28 cellular contexts compared by ENCODE assay signal in genomic region chr1:59937636-59938210, GRCh38. TPM values are rescaled to one million over a fixed set of nuclear protein-coding genes. Genes with fewer than 3 reads are reported as not detected.
"Had no signal": no experiment of that assay in that cellular context is flagged by ENCODE, and none has a peak within 500 bp of the region (broad histone marks: within the 10 kb centered on the region; RNA-seq: fewer than 3 reads in every experiment).

No MANE protein-coding gene starts in this region.

- H3K36me3 Mint-ChIP-seq: stimulated activated effector memory CD8-positive, alpha-beta T cell treated with anti-CD3 and anti-CD28 coated beads, Interleukin-12 subunit alpha, Interleukin-12 subunit beta, amount 100 ng/mL, for 72 hours; stimulated activated memory B cell treated with anti-CD40 and anti-IgM and Interleukin-4, amounts not matched to agents 10 μg/mL and 1 μg/mL and 100 μg/mL, for 72 hours; stimulated activated naive B cell treated with anti-CD40 and anti-IgM and Interleukin-4, amounts not matched to agents 10 μg/mL and 1 μg/mL and 100 μg/mL, for 72 hours; type B pancreatic cell had no signal

- H3K4me3 ChIP-seq: stomach, suprapubic skin, testis, thoracic aorta, thyroid gland, tibial artery, tibial nerve, transverse colon, upper lobe of left lung, upper lobe of right lung, uterus, vagina had no signal

- H3K27me3 ChIP-seq: stomach, suprapubic skin, testis, thyroid gland, transverse colon, upper lobe of left lung, upper lobe of right lung, uterus, vagina had no signal

- DNase-seq: stimulated activated CD4-positive, alpha-beta T cell treated with anti-CD3 and anti-CD28 coated beads, Interleukin-2, amount 100 ng/mL, for 48 hours; stimulated activated CD4-positive, alpha-beta T cell treated with anti-CD3 and anti-CD28 coated beads, Interleukin-4, amount 100 ng/mL, for 1 hour; stimulated activated CD4-positive, alpha-beta T cell treated with anti-CD3 and anti-CD28 coated beads, Interleukin-4, amount 100 ng/mL, for 24 hours; stimulated activated CD4-positive, alpha-beta T cell treated with anti-CD3 and anti-CD28 coated beads, Interleukin-4, amount 100 ng/mL, for 4 hours; stimulated activated CD8-positive, alpha-beta memory T cell treated with anti-CD3 and anti-CD28 coated beads, Interleukin-4, amount 100 ng/mL, for 48 hours; stimulated activated naive B cell treated with anti-CD40 and anti-IgM and Interleukin-4, amounts not matched to agents 10 μg/mL and 1 μg/mL and 100 μg/mL, for 72 hours; stimulated activated naive CD4-positive, alpha-beta T cell; stimulated activated naive CD4-positive, alpha-beta T cell treated with Interleukin-2 at 50 U/mL for 16 hours; stimulated activated naive CD8-positive, alpha-beta T cell treated with anti-CD3 and anti-CD28 coated beads, Interleukin-15, amount 100 ng/mL, for 72 hours; stimulated activated naive CD8-positive, alpha-beta T cell treated with anti-CD3 and anti-CD28 coated beads, Interleukin-15, Interleukin-2, amounts not matched to agents 100 U/mL and 50 U/mL, for 24 hours; stomach; substantia nigra; testis; thyroid gland; tibial artery; transverse colon; upper lobe of right lung; uterus had no signal

- ATAC-seq: stimulated activated effector memory CD8-positive, alpha-beta T cell treated with anti-CD3 and anti-CD28 coated beads, Interleukin-12 subunit alpha, Interleukin-12 subunit beta, amount 100 ng/mL, for 72 hours; stimulated activated memory B cell treated with anti-CD40 and anti-IgM and Interleukin-4, amounts not matched to agents 10 μg/mL and 1 μg/mL and 100 μg/mL, for 72 hours; stimulated activated naive B cell treated with anti-CD40 and anti-IgM and Interleukin-4, amounts not matched to agents 10 μg/mL and 1 μg/mL and 100 μg/mL, for 72 hours; stimulated activated naive CD8-positive, alpha-beta T cell treated with anti-CD3 and anti-CD28 coated beads, Interleukin-15, amount 100 ng/mL, for 72 hours; stimulated activated naive CD8-positive, alpha-beta T cell treated with anti-CD3 and anti-CD28 coated beads, Interleukin-15, Interleukin-2, amounts not matched to agents 100 U/mL and 50 U/mL, for 24 hours; upper lobe of right lung had no signal

- H3K27ac Mint-ChIP-seq: stimulated activated effector memory CD8-positive, alpha-beta T cell treated with anti-CD3 and anti-CD28 coated beads, Interleukin-12 subunit alpha, Interleukin-12 subunit beta, amount 100 ng/mL, for 72 hours; stimulated activated memory B cell treated with anti-CD40 and anti-IgM and Interleukin-4, amounts not matched to agents 10 μg/mL and 1 μg/mL and 100 μg/mL, for 72 hours; stimulated activated naive B cell treated with anti-CD40 and anti-IgM and Interleukin-4, amounts not matched to agents 10 μg/mL and 1 μg/mL and 100 μg/mL, for 72 hours; stimulated activated naive CD8-positive, alpha-beta T cell treated with anti-CD3 and anti-CD28 coated beads, Interleukin-15, amount 100 ng/mL, for 72 hours; stimulated activated naive CD8-positive, alpha-beta T cell treated with anti-CD3 and anti-CD28 coated beads, Interleukin-15, Interleukin-2, amounts not matched to agents 100 ng/mL and 50 ng/mL, for 24 hours; type B pancreatic cell had no signal

- H3K27ac ChIP-seq: stomach, suprapubic skin, testis, thoracic aorta, thyroid gland, tibial artery, tibial nerve, transverse colon, upper lobe of left lung, upper lobe of right lung, uterus, vagina had no signal

- H3K4me1 ChIP-seq: stomach, suprapubic skin, testis, thyroid gland, tibial artery, tibial nerve, transverse colon, upper lobe of left lung, upper lobe of right lung, uterus, vagina had no signal

- H3K36me3 ChIP-seq: stomach, suprapubic skin, thoracic aorta, thyroid gland, tibial artery, tibial nerve, transverse colon, upper lobe of left lung, upper lobe of right lung, uterus, vagina had no signal

- FAIRE-seq: urothelium cell line had no signal

- H3K9me3 Mint-ChIP-seq: type B pancreatic cell had no signal

- H3K9me3 ChIP-seq: suprapubic skin, testis, thoracic aorta, thyroid gland, transverse colon, upper lobe of right lung, uterus, vagina had no signal

- H3K4me3 Mint-ChIP-seq: stimulated activated effector memory CD8-positive, alpha-beta T cell treated with anti-CD3 and anti-CD28 coated beads, Interleukin-12 subunit alpha, Interleukin-12 subunit beta, amount 100 ng/mL, for 72 hours; stimulated activated memory B cell treated with anti-CD40 and anti-IgM and Interleukin-4, amounts not matched to agents 10 μg/mL and 1 μg/mL and 100 μg/mL, for 72 hours; stimulated activated naive B cell treated with anti-CD40 and anti-IgM and Interleukin-4, amounts not matched to agents 10 μg/mL and 1 μg/mL and 100 μg/mL, for 72 hours; stimulated activated naive CD8-positive, alpha-beta T cell treated with anti-CD3 and anti-CD28 coated beads, Interleukin-15, amount 100 ng/mL, for 72 hours; stimulated activated naive CD8-positive, alpha-beta T cell treated with anti-CD3 and anti-CD28 coated beads, Interleukin-15, Interleukin-2, amounts not matched to agents 100 ng/mL and 50 ng/mL, for 24 hours; type B pancreatic cell had no signal

- H3K4me1 Mint-ChIP-seq: stimulated activated effector memory CD8-positive, alpha-beta T cell treated with anti-CD3 and anti-CD28 coated beads, Interleukin-12 subunit alpha, Interleukin-12 subunit beta, amount 100 ng/mL, for 72 hours; stimulated activated memory B cell treated with anti-CD40 and anti-IgM and Interleukin-4, amounts not matched to agents 10 μg/mL and 1 μg/mL and 100 μg/mL, for 72 hours; stimulated activated naive B cell treated with anti-CD40 and anti-IgM and Interleukin-4, amounts not matched to agents 10 μg/mL and 1 μg/mL and 100 μg/mL, for 72 hours; stimulated activated naive CD8-positive, alpha-beta T cell treated with anti-CD3 and anti-CD28 coated beads, Interleukin-15, amount 100 ng/mL, for 72 hours had no signal

RNA-seq across cellular contexts. Expression of gene CYP2J2, which starts 11.2 kb away (rescaled TPM):
- total RNA-seq: thoracic aorta had no signal
